In the genomic region with DNA sequence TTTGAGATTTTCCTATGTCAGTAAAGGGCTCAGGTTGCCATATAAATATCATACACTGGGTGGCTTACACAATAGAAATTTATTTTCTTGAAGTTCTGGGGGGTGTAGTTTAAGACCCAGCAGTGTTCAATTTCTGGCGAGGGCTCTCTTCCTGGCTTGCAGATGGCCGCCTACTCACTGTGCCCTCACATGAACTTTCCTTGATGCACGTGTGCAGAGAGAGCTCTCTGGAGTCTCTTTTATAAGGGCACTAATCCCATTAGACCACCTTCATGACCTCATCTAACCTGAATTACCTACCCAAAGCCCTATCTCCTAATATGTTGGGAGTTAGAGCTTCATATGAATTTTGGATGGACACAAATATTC, we compare ENCODE assay signal across 23 cellular contexts. TPM values are rescaled to one million over a fixed set of nuclear protein-coding genes. Genes with fewer than 3 reads are reported as not detected.
DNase-seq lines count a peak whose midpoint lies in the region; ATAC-seq, FAIRE-seq and TF ChIP-seq lines count a peak whose summit lies in the region.
"Had no signal": no experiment of that assay in that cellular context is flagged by ENCODE, and none has a peak within 500 bp of the region (broad histone marks: within the 10 kb centered on the region; RNA-seq: fewer than 3 reads in every experiment).

No MANE protein-coding gene starts in this region.

- no peak overlapping the region for H3K9ac ChIP-seq in IMR-90 (ENCODE audit: low read depth, low read length)
- H3K9ac ChIP-seq in K562 (ENCODE audit: insufficient read depth in 1 of 2, low read depth in 2 of 2, low read length in 2 of 2), result no peak overlapping the region
- peak overlapping the region; percentile 16 for H3K9ac ChIP-seq in keratinocyte (ENCODE audit: control insufficient read depth, extremely low read depth, insufficient read depth, low read length)

- H4K5ac ChIP-seq in IMR-90 (ENCODE audit: low read depth, low read length), result no peak overlapping the region

- BruUV-seq in IMR-90 (replicated peaks; lab: Mats Ljungman, UMichigan) (no TSS peak), K562 (replicated peaks; lab: Mats Ljungman, UMichigan) (no TSS peak)

- no peak for TF ChIP-seq EP300 in K562 (IDR thresholded peaks at IDR 0.05; ENCODE audit: low read length)

- H3K4ac ChIP-seq in IMR-90 (ENCODE audit: low read depth, low read length), result no peak overlapping the region

- H2AK5ac ChIP-seq in IMR-90 (ENCODE audit: low read depth, low read length), result no peak overlapping the region

- H3K4me3 ChIP-seq in IMR-90 (ENCODE audit: insufficient read depth, low read depth, low read length), result no peak overlapping the region
- no peak overlapping the region for H3K4me3 ChIP-seq in K562
- H3K4me3 ChIP-seq in keratinocyte (ENCODE audit: control insufficient read depth in 2 of 3, extremely low read depth in 1 of 3, insufficient read depth in 2 of 3, low read depth in 1 of 3, low read length in 3 of 3), result no peak overlapping the region
- no peak overlapping the region for H3K4me3 ChIP-seq in prostate gland
- H3K4me3 ChIP-seq: PC-9 had no signal

- peak; percentile 65 for DNase-seq in DMS 273 (lab: John Stamatoyannopoulos, UW; ENCODE audit: unreplicated experiment)
- DNase-seq in DMS 273 treated with DMSO at 0.1 percent for 48 hours (lab: John Stamatoyannopoulos, UW), result no peak
- DNase-seq in IMR-90, result no peak
- no peak for DNase-seq in K562 (ENCODE audit: extremely low read depth in 1 of 4, low spot score in 3 of 4)
- no peak for DNase-seq in keratinocyte (ENCODE audit: low read depth, low spot score)
- DNase-seq in prostate gland (ENCODE audit: low spot score), result no peak
- no peak for DNase-seq in activated naive CD4-positive, alpha-beta T cell treated with anti-CD3 and anti-CD28 coated beads, Interleukin-2, amount 50 U/mL, for 16 hours
- DNase-seq: BE2C; CD4-positive, alpha-beta memory T cell; DMS79 treated with DMSO at 0.1 percent for 48 hours; H9; MV-4-11; NCI-H1417; NCI-H2029; NCI-H2171 treated with DMSO at 0.1 percent for 48 hours; NCI-H446 treated with DMSO at 0.1 percent for 48 hours; NCI-H774; PC-9; SHP77 had no signal

- no peak overlapping the region for H3K56ac ChIP-seq in IMR-90 (ENCODE audit: extremely low read depth, insufficient read depth, low read length)

- H2AK9ac ChIP-seq in IMR-90 (replicated peaks; ENCODE audit: low read depth, low read length, poor library complexity), result no peak overlapping the region

- H2BK15ac ChIP-seq in IMR-90 (ENCODE audit: low read depth, low read length), result no peak overlapping the region

- intact Hi-C loops in IMR-90 (cut with micrococcal nuclease) (loop anchor here (10.0 kb wide), 1 partner anchor 230 kb away; no protein-coding TSS in a partner anchor), K562 (cut with micrococcal nuclease) (no loop called here), prostate gland (cut with DNase I) (no loop called here)

- no peak for FAIRE-seq in K562 (lab: Jason Lieb, UNC)
- no peak for FAIRE-seq in keratinocyte (lab: Jason Lieb, UNC)
- FAIRE-seq: HTR-8/SVneo had no signal

- no peak overlapping the region for H2BK120ac ChIP-seq in IMR-90 (ENCODE audit: low read depth, low read length)

- no peak for TF ChIP-seq CTCF in IMR-90 (conservative IDR thresholded peaks at IDR 0.05; ENCODE audit: low read depth, low read length)
- TF ChIP-seq CTCF in K562 (IDR thresholded peaks at IDR 0.05 in 2 of 3, conservative IDR thresholded peaks at IDR 0.05 in 1 of 3; ENCODE audit: insufficient read depth in 2 of 3, low read depth in 1 of 3, low read length in 3 of 3), result no peak
- TF ChIP-seq CTCF in keratinocyte (optimal IDR thresholded peaks at IDR 0.05 in 1 of 3, IDR thresholded peaks at IDR 0.05 in 1 of 3, conservative IDR thresholded peaks at IDR 0.05 in 1 of 3; ENCODE audit: extremely low read depth in 1 of 3, insufficient read depth in 2 of 3, low read length in 3 of 3), result no peak
- no peak for TF ChIP-seq CTCF in prostate gland (IDR thresholded peaks at IDR 0.05)

- no peak overlapping the region for H4K91ac ChIP-seq in IMR-90 (ENCODE audit: insufficient read depth, low read depth, low read length)

- H3K18ac ChIP-seq in IMR-90 (ENCODE audit: low read depth, low read length), result no peak overlapping the region

- POLR2A ChIA-PET in IMR-90 (lab: Charles Lee; ENCODE audit: unreplicated experiment), result no interaction called here
- POLR2A ChIA-PET in K562 (lab: Yijun Ruan, JAX), result interaction anchor here (1.2 kb wide), 1 partner anchor 18 kb away, joined by 3 read pairs; no protein-coding TSS in a partner anchor

- H2BK5ac ChIP-seq in IMR-90 (ENCODE audit: low read depth, low read length, poor library complexity, severe bottlenecking), result no peak overlapping the region

- H3K79me2 ChIP-seq in K562 (ENCODE audit: control insufficient read depth, insufficient read depth, low read length) (no peaks in the 10 kb centered on the region), keratinocyte (ENCODE audit: control insufficient read depth, insufficient read depth, low read length) (peaks cover 33% of the 10 kb centered on the region)

- H4K20me1 ChIP-seq in IMR-90 (ENCODE audit: insufficient read depth, low read length) (peaks cover 12% of the 10 kb centered on the region), K562 (replicated peaks; ENCODE audit: control insufficient read depth, insufficient read depth, low read length) (peaks cover 11% of the 10 kb centered on the region; the same call in 1 of the 2 replicates), keratinocyte (ENCODE audit: control insufficient read depth, extremely low read depth, insufficient read depth, low read length) (no peaks in the 10 kb centered on the region)

- H3K4me1 ChIP-seq in IMR-90 (ENCODE audit: control insufficient read depth, insufficient read depth, low read length) (peaks cover 45% of the 10 kb centered on the region), K562 (replicated peaks in 1 of 2; ENCODE audit: control insufficient read depth in 2 of 2, insufficient read depth in 2 of 2, low read length in 2 of 2) (peaks cover 9 to 12% of the 10 kb centered on the region in 2 experiments; a peak in 4 of 5 replicates), keratinocyte (ENCODE audit: control insufficient read depth, extremely low read depth, insufficient read depth, low read length) (peaks cover 45% of the 10 kb centered on the region), prostate gland (replicated peaks) (no peaks in the 10 kb centered on the region)

- H3K14ac ChIP-seq in IMR-90 (replicated peaks; ENCODE audit: low read depth, low read length), result no peak overlapping the region

- peaks cover 26% of the 10 kb centered on the region for H3K9me1 ChIP-seq in IMR-90 (ENCODE audit: insufficient read depth, low read length)
- no peaks in the 10 kb centered on the region for H3K9me1 ChIP-seq in K562 (ENCODE audit: control insufficient read depth, insufficient read depth, low read length)
- H3K9me1 ChIP-seq in keratinocyte (ENCODE audit: control insufficient read depth, extremely low read depth, insufficient read depth, low read length), result peaks cover 2% of the 10 kb centered on the region

- CTCF ChIA-PET in IMR-90 (lab: Yijun Ruan, JAX), result no interaction called here
- CTCF ChIA-PET in K562 (lab: Yijun Ruan, JAX; ENCODE audit: low intra/inter-chr PET ratio), result no interaction called here

- no peaks in the 10 kb centered on the region for H3K36me3 ChIP-seq in IMR-90 (ENCODE audit: control insufficient read depth, insufficient read depth, low read length)
- no peaks in the 10 kb centered on the region for H3K36me3 ChIP-seq in K562 (ENCODE audit: control insufficient read depth, insufficient read depth, low read length)
- no peaks in the 10 kb centered on the region for H3K36me3 ChIP-seq in keratinocyte (ENCODE audit: control insufficient read depth in 2 of 2, extremely low read depth in 1 of 2, insufficient read depth in 2 of 2, low read length in 2 of 2)
- no peaks in the 10 kb centered on the region for H3K36me3 ChIP-seq in prostate gland
- H3K36me3 ChIP-seq: BE2C had no signal

- 80% methylated on average over 1 of the region's 3 CpGs; no CpG with 5 or more reads in 1 of the 2 experiments for WGBS in IMR-90 (ENCODE audit: extremely low coverage in 2 of 2, insufficient read length in 1 of 2), 2 experiments
- 6% methylated on average over 3 of the region's 3 CpGs for WGBS in K562 (ENCODE audit: insufficient coverage, low coverage, missing lambda C conversion rate)
- WGBS in prostate gland, result 16% methylated on average over 3 of the region's 3 CpGs

- H3K9me3 ChIP-seq in IMR-90 (ENCODE audit: control insufficient read depth, insufficient read depth, low read length) (no peaks in the 10 kb centered on the region), K562 (replicated peaks; ENCODE audit: control insufficient read depth, insufficient read depth, low read depth, low read length) (no peaks in the 10 kb centered on the region), keratinocyte (ENCODE audit: control insufficient read depth, low read depth, low read length) (no peaks in the 10 kb centered on the region), prostate gland (no peaks in the 10 kb centered on the region)
- H3K9me3 ChIP-seq: BE2C had no signal

- no peak overlapping the region for H3K27ac ChIP-seq in IMR-90 (ENCODE audit: insufficient read depth, low read length)
- H3K27ac ChIP-seq in K562 (ENCODE audit: extremely low read depth, low read depth, low read length), result no peak overlapping the region
- H3K27ac ChIP-seq in keratinocyte (ENCODE audit: control insufficient read depth, insufficient read depth, low read length), result peak overlapping the region; percentile 93
- H3K27ac ChIP-seq in prostate gland, result no peak overlapping the region
- H3K27ac ChIP-seq: 22Rv1, HL-60, PC-9 had no signal

- TF ChIP-seq POLR2A in IMR-90 (IDR thresholded peaks at IDR 0.05; ENCODE audit: low read depth, low read length), result no peak
- no peak for TF ChIP-seq POLR2A in K562 (conservative IDR thresholded peaks at IDR 0.05)
- TF ChIP-seq POLR2A in prostate gland (IDR thresholded peaks at IDR 0.05), result no peak

- no peak overlapping the region for H2AFZ ChIP-seq in IMR-90 (replicated peaks; ENCODE audit: low read length, poor library complexity)
- no peak overlapping the region for H2AFZ ChIP-seq in K562 (ENCODE audit: low read depth, low read length)
- no peak overlapping the region for H2AFZ ChIP-seq in keratinocyte (ENCODE audit: control insufficient read depth, low read length)
- H2AFZ ChIP-seq: PC-9 had no signal

- in situ Hi-C loops in IMR-90 (cut with MboI; ENCODE audit: low sequenced_read_pairs) (no loop called here), K562 (cut with MboI) (no loop called here)

- no peak overlapping the region for H2BK20ac ChIP-seq in IMR-90 (ENCODE audit: low read depth, low read length)

- H3K27me3 ChIP-seq in IMR-90 (ENCODE audit: control insufficient read depth, insufficient read depth, low read length) (no peaks in the 10 kb centered on the region), K562 (ENCODE audit: control insufficient read depth in 2 of 2, insufficient read depth in 2 of 2, low read length in 2 of 2) (peaks cover 23 to 40% of the 10 kb centered on the region in 2 experiments), keratinocyte (ENCODE audit: control insufficient read depth, extremely low read depth, insufficient read depth, low read length) (no peaks in the 10 kb centered on the region), prostate gland (replicated peaks; ENCODE audit: insufficient read depth) (no peaks in the 10 kb centered on the region)
- H3K27me3 ChIP-seq: BE2C had no signal

- no peak for ATAC-seq in IMR-90 (ENCODE audit: low read depth)
- ATAC-seq in K562, result no peak
- ATAC-seq in HG03342 (IDR thresholded peaks at IDR 0.05; ENCODE audit: unreplicated experiment), result no peak

- H3K79me1 ChIP-seq in IMR-90 (ENCODE audit: low read depth in 1 of 2, low read length in 2 of 2), result peaks cover 48 to 74% of the 10 kb centered on the region in 2 experiments

- dilution Hi-C loops in IMR-90 (cut with HindIII; ENCODE audit: low sequenced_read_pairs, unreplicated experiment), result no loop called here
- dilution Hi-C loops in keratinocyte (cut with MboI; ENCODE audit: extremely low pct_ligation_motif_present, low sequenced_read_pairs), result no loop called here

- H3K23ac ChIP-seq in IMR-90 (ENCODE audit: low read depth, low read length), result peak overlapping the region; percentile 24; the same call in 1 of the 2 replicates

- no peak for TF ChIP-seq RAD21 in IMR-90 (IDR thresholded peaks at IDR 0.05; ENCODE audit: low read length)
- no peak for TF ChIP-seq RAD21 in K562 (CRISPR knock-in tag; conservative IDR thresholded peaks at IDR 0.05 in 1 of 2, IDR thresholded peaks at IDR 0.05 in 1 of 2)

- H3K4me2 ChIP-seq in IMR-90 (ENCODE audit: low read depth, low read length), result no peak overlapping the region
- no peak overlapping the region for H3K4me2 ChIP-seq in K562 (ENCODE audit: insufficient read depth, low read length)
- H3K4me2 ChIP-seq in keratinocyte (ENCODE audit: control insufficient read depth, extremely low read depth, insufficient read depth, low read depth, low read length), result peak overlapping the region; percentile 10
- H3K4me2 ChIP-seq: PC-9 had no signal

- H4K8ac ChIP-seq in IMR-90 (ENCODE audit: low read depth in 2 of 2, low read length in 2 of 2), result no peak overlapping the region

RNA-seq across cellular contexts. Expression of gene TMEM51, which starts 21.1 kb away (rescaled TPM):
- total RNA-seq in IMR-90 (2012; rRNA removed) (2.7 and 3.6 TPM in 2 replicates), K562 (2014; rRNA removed) (0.95 and 1.1 TPM in 2 replicates), K562 (2014; rRNA removed; fragmentation: Illumina TruSeq; extraction: Trizol) (0.16 and 0.55 TPM in 2 replicates), K562 (2015; rRNA removed; fragmentation: Illumina TruSeq; extraction: Trizol) (0.58 and 0.64 TPM in 2 replicates), K562 (2021) (0.80 and 1.0 TPM in 2 replicates), prostate gland (10 to 100 TPM in 1 of 2 donors, 1 to 10 TPM in 1; 9.8 to 17.6 TPM)
- polyA plus RNA-seq in IMR-90 (2012; rRNA removed) (10.2 and 11.6 TPM in 2 replicates), K562 (2011; rRNA removed) (0.13 and 0.49 TPM in 2 replicates), K562 (2014; fragmentation: Illumina TruSeq; extraction: Trizol) (0.88 and 0.94 TPM in 2 replicates), K562 (2014; fragmentation: Nextera tagmentation; extraction: Ambion mirVana) (under 1 TPM; 0.06 to 0.07 TPM), K562 (2014; rRNA removed) (0.62 and 1.4 TPM in 2 replicates), keratinocyte (12.9 to 17.6 TPM (median 14.5 TPM) in 3 replicates)
- polyA plus RNA-seq in IMR-90 (2012; cell fraction: cytosol; rRNA removed), result 12.3 and 20.7 TPM in 2 replicates
- polyA plus RNA-seq in IMR-90 (2012; cell fraction: nucleus; rRNA removed; ENCODE audit: low replicate concordance), result 8.6 and 13.7 TPM in 2 replicates
- not detected in 2 replicates for total RNA-seq in K562 (2011; cell fraction: chromatin; rRNA removed; ENCODE audit: low replicate concordance)
- total RNA-seq in K562 (2011; cell fraction: nucleolus; rRNA removed), result 0.50 and 0.53 TPM in 2 replicates
- total RNA-seq in K562 (2011; cell fraction: nucleoplasm; rRNA removed), result 0.37 TPM in 1 of 2 replicates, not detected in the other
- 0.33 and 0.47 TPM in 2 replicates for polyA plus RNA-seq in K562 (2011; cell fraction: cytosol; rRNA removed)
- 0.21 and 0.34 TPM in 2 replicates for polyA plus RNA-seq in K562 (2011; cell fraction: nucleus; rRNA removed)
- polyA plus RNA-seq in K562 (2012), result 1.5 and 1.7 TPM in 2 replicates
- 0.15 TPM in 1 of 2 replicates, not detected in the other for polyA minus RNA-seq in K562 (2011; rRNA and poly(A)+ RNA removed)
- polyA minus RNA-seq in K562 (2011; cell fraction: cytosol; rRNA and poly(A)+ RNA removed), result 0.73 TPM in 1 of 2 replicates, not detected in the other
- 0.44 TPM in 1 of 2 replicates, not detected in the other for polyA minus RNA-seq in K562 (2011; cell fraction: nucleus; rRNA and poly(A)+ RNA removed)
- 7.1 TPM for polyA plus RNA-seq in keratinocyte (2011; ENCODE audit: low read depth)
- 8.6 and 10.9 TPM in 2 replicates for polyA plus RNA-seq in keratinocyte (2011; cell fraction: cytosol; rRNA removed)
- polyA plus RNA-seq in keratinocyte (2011; cell fraction: nucleus; rRNA removed), result 32.1 and 32.9 TPM in 2 replicates
- polyA plus RNA-seq in keratinocyte (2012; ENCODE audit: low replicate concordance), result 13.7 and 16.0 TPM in 2 replicates
- polyA minus RNA-seq in keratinocyte, result 5.4 to 6.7 TPM (median 5.5 TPM) in 3 replicates
- 11.5 TPM for polyA minus RNA-seq in keratinocyte (2011; cell fraction: cytosol; rRNA and poly(A)+ RNA removed)
- polyA minus RNA-seq in keratinocyte (2011; cell fraction: nucleus; rRNA and poly(A)+ RNA removed), result 12.0 and 13.7 TPM in 2 replicates
- polyA plus RNA-seq: CD4-positive, alpha-beta memory T cell had no signal
